9 cellular contexts compared by ENCODE assay signal in the genomic region with DNA sequence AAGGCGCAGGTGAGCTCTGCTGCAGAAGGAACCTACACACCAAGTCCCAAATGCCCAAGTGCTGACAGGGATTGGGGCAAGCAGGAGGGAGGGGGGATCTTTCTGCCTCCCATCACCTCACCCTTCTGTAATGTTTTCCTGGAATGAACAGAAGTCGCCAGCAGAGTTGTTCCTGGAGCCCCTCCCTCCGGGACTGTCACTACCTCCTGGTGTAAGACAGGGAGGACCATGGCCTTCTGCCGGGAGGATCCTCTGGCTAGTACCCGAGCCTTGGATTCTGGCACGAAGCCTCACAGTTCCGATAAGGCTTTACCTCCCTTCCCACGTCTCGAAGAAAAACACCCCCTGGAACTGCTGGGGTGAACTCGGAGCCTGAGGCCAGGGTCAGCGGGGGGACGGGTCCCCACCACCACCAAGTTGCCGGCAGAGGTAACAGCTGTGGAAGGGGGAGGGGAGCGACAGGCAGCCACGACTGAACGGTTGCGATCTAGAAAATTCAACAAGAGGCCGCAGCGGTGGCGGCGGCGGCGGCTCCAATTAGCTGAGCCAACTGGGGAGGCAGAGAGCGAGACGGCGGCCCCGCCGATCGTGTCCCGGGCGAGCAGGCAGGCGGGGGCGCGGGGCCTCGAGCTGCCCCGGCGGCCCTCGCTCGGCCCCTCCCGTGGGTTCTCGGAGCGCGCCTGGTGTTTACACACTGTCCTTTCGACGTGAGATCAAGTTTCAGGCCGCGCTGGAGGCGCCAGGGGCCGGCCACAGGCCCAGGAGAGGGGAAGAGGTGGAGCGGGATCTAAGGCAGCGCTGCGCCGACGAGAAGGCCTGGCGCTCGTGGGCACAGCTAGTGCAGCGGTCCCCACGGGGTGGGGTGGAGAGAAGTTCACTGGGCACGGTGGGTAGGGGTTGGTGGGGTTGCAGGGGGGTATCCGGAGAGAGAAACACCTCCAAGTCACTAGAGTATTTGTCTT. TPM values are rescaled to one million over a fixed set of nuclear protein-coding genes. Genes with fewer than 3 reads are reported as not detected.
DNase-seq lines count a peak whose midpoint lies in the region.
"Had no signal": no experiment of that assay in that cellular context is flagged by ENCODE, and none has a peak within 500 bp of the region (broad histone marks: within the 10 kb centered on the region; RNA-seq: fewer than 3 reads in every experiment).

No MANE protein-coding gene starts in this region.

- H3K27me3 ChIP-seq in NT2/D1 (ENCODE audit: insufficient read depth, insufficient read length) (peaks cover 77% of the 10 kb centered on the region), skeletal muscle tissue (ENCODE audit: control insufficient read depth in 3 of 3, insufficient read depth in 3 of 3, low read length in 3 of 3) (peaks cover 0 to 43% (median 0%) of the 10 kb centered on the region in 3 donors)

- H3K4me3 ChIP-seq in NT2/D1 (ENCODE audit: insufficient read length, low read depth): peak overlapping the region; percentile 46
- H3K4me3 ChIP-seq in skeletal muscle tissue (ENCODE audit: low read length in 3 of 3): peak overlapping the region in 1 of 3 donors; percentile 65

- peak overlapping the region; percentile 77 for H3K9ac ChIP-seq in NT2/D1 (ENCODE audit: insufficient read length, low read depth)
- H3K9ac ChIP-seq in skeletal muscle tissue (ENCODE audit: low read depth in 1 of 3, low read length in 3 of 3): peak overlapping the region in 1 of 3 donors; percentile 84

- peaks cover 7% of the 10 kb centered on the region; the same call in 1 of the 2 replicates for H3K9me3 ChIP-seq in NT2/D1 (ENCODE audit: insufficient read depth, low read length)
- H3K9me3 ChIP-seq in skeletal muscle tissue (ENCODE audit: control insufficient read depth in 3 of 3, low read length in 3 of 3): no peaks in the 10 kb centered on the region

- H3K27ac ChIP-seq in skeletal muscle tissue (ENCODE audit: low read depth, low read length): peak overlapping the region; percentile 60

- H3K36me3 ChIP-seq in NT2/D1 (ENCODE audit: insufficient read depth, insufficient read length, low read length) (no peaks in the 10 kb centered on the region), skeletal muscle tissue (ENCODE audit: control insufficient read depth in 3 of 3, insufficient read depth in 3 of 3, low read length in 3 of 3) (no peaks in the 10 kb centered on the region)

- DNase-seq in NCI-H526 (lab: John Stamatoyannopoulos, UW) (peak; percentile 17 to 81), NCI-H526 treated with DMSO at 0.1 percent for 48 hours (lab: John Stamatoyannopoulos, UW) (no peak), NT2/D1 (ENCODE audit: low read depth, low spot score) (no peak), islet precursor cell (peak; percentile 83), DMS79 treated with DMSO at 0.1 percent for 48 hours (lab: John Stamatoyannopoulos, UW) (no peak), kidney tubule cell (ENCODE audit: low spot score) (no peak), DMS79 (lab: John Stamatoyannopoulos, UW) (no peak)
- DNase-seq: foreskin melanocyte had no signal

- H3K4me1 ChIP-seq in NT2/D1 (ENCODE audit: insufficient read depth, insufficient read length) (peaks cover 25% of the 10 kb centered on the region), skeletal muscle tissue (ENCODE audit: control insufficient read depth in 3 of 3, insufficient read depth in 3 of 3, low read length in 3 of 3) (peaks cover 7 to 20% (median 9%) of the 10 kb centered on the region in 3 donors)

RNA-seq across cellular contexts. Expression of a gene that starts 53.7 kb away (rescaled TPM):
- total RNA-seq in skeletal muscle tissue: 19.8 TPM

Comparison
In these comparisons a context has a peak if more than half of its experiments do, and no peak if none do; other contexts are left out.
1. DNase-seq: peak in NCI-H526 (2 of 2) and islet precursor cell (single experiment); none in NCI-H526 treated with DMSO at 0.1 percent for 48 hours (single experiment), NT2/D1 (single experiment), DMS79 treated with DMSO at 0.1 percent for 48 hours (single experiment), kidney tubule cell (single experiment) and DMS79 (single experiment).